26 cellular contexts compared by ENCODE assay signal in the genomic region with DNA sequence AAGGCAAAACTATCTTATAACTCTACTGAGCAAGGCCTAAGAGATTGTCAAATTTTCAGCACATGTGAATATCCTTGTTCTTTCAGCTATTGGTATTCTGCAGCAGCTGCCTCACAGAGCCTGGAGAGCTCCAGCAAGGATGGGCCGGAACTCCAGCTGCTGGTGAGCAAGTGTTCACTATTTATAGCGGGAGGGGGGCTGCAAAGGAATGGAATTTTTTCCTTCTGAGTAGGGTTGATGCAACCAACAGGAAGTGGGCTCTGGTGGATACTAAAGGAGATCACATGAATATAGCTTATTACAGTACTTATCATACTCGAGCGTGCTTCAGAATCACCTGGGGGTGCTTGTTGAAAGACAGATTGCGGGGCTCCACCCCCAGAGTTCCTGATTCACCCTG. TPM values are rescaled to one million over a fixed set of nuclear protein-coding genes. Genes with fewer than 3 reads are reported as not detected.
DNase-seq lines count a peak whose midpoint lies in the region; ATAC-seq and TF ChIP-seq lines count a peak whose summit lies in the region.
"Had no signal": no experiment of that assay in that cellular context is flagged by ENCODE, and none has a peak within 500 bp of the region (broad histone marks: within the 10 kb centered on the region; RNA-seq: fewer than 3 reads in every experiment).

No MANE protein-coding gene starts in this region.

- TF ChIP-seq EP300 in esophagus muscularis mucosa (IDR thresholded peaks at IDR 0.05), result no peak

- intact Hi-C loops in esophagus muscularis mucosa (cut with DNase I), result no loop called here

- no peak for TF ChIP-seq POLR2A in esophagus muscularis mucosa (IDR thresholded peaks at IDR 0.05; ENCODE audit: low read depth)

- ATAC-seq in GM21367 (IDR thresholded peaks at IDR 0.05; ENCODE audit: unreplicated experiment) (no peak), HG03139 (IDR thresholded peaks at IDR 0.05; ENCODE audit: unreplicated experiment) (no peak)
- ATAC-seq: foreskin keratinocyte; left colon; naive thymus-derived CD4-positive, alpha-beta T cell had no signal

- DNase-seq in EH (ENCODE audit: low read depth) (peak; percentile 62), SK-N-MC (ENCODE audit: low read depth, low spot score) (peak; percentile 90), iris pigment epithelial cell (ENCODE audit: low read depth) (peak; percentile 49), skeletal muscle cell (ENCODE audit: low read depth) (peak; percentile 47), GM10266 (ENCODE audit: extremely low spot score) (no peak), esophagus muscularis mucosa (ENCODE audit: extremely low spot score) (no peak)
- DNase-seq: activated CD4-positive, alpha-beta T cell treated with anti-CD3 and anti-CD28 coated beads, Interleukin-2, amount 10 ng/mL, durations not matched to agents 24 days and 14 days; activated effector memory CD4-positive, alpha-beta T cell treated with anti-CD3 and anti-CD28 coated beads, Interleukin-2, amount 50 U/mL, for 16 hours; activated naive CD8-positive, alpha-beta T cell treated with anti-CD3 and anti-CD28 coated beads, Interleukin-2, amount 10 ng/mL, durations not matched to agents 7 days and 5 days; activated T-cell treated with anti-CD3 and anti-CD28 coated beads, Interleukin-2, amount 50 U/mL, for 1 hour; foreskin keratinocyte; left colon; naive thymus-derived CD4-positive, alpha-beta T cell; NCI-H1105; NCI-H187 treated with DMSO at 0.1 percent for 48 hours; NCI-H526 treated with DMSO at 0.1 percent for 48 hours; retina; SHP77 treated with DMSO at 0.1 percent for 48 hours; spleen; stimulated activated CD4-positive, alpha-beta T cell treated with anti-CD3 and anti-CD28 coated beads, Interleukin-2, amount 100 ng/mL, for 48 hours; SW 1271; T-helper 9 cell; upper lobe of left lung had no signal

- no peak for TF ChIP-seq CTCF in GM10266 (IDR thresholded peaks at IDR 0.05; ENCODE audit: control insufficient read depth, insufficient read depth, low read depth, missing control alignments)
- no peak for TF ChIP-seq CTCF in esophagus muscularis mucosa (IDR thresholded peaks at IDR 0.05)

- peak overlapping the region; percentile 75 for H3K9ac ChIP-seq in SK-N-MC (ENCODE audit: insufficient read length)

- H3K9me3 ChIP-seq in SK-N-MC (ENCODE audit: low read depth, low read length), result no peaks in the 10 kb centered on the region
- H3K9me3 ChIP-seq in esophagus muscularis mucosa, result no peaks in the 10 kb centered on the region
- H3K9me3 ChIP-seq: spleen, upper lobe of left lung had no signal

- no peaks in the 10 kb centered on the region for H3K4me1 ChIP-seq in esophagus muscularis mucosa
- H3K4me1 ChIP-seq: foreskin keratinocyte, spleen, upper lobe of left lung had no signal

- 84% methylated on average over 5 of the region's 5 CpGs for WGBS in esophagus muscularis mucosa

- H3K36me3 ChIP-seq in SK-N-MC (ENCODE audit: insufficient read depth, low read length) (no peaks in the 10 kb centered on the region), esophagus muscularis mucosa (no peaks in the 10 kb centered on the region)
- H3K36me3 ChIP-seq: spleen, upper lobe of left lung had no signal

- H3K4me3 ChIP-seq in SK-N-MC (peak overlapping the region; percentile 63), skeletal muscle cell (ENCODE audit: low read depth, low read length) (no peak overlapping the region), esophagus muscularis mucosa (no peak overlapping the region)
- H3K4me3 ChIP-seq: coronary artery, spleen, upper lobe of left lung had no signal

- H3K27ac ChIP-seq in SK-N-MC (peak overlapping the region; percentile 99), esophagus muscularis mucosa (replicated peaks in 1 of 4) (no peak overlapping the region)
- H3K27ac ChIP-seq: coronary artery, foreskin keratinocyte, spleen, upper lobe of left lung had no signal

- H3K27me3 ChIP-seq in esophagus muscularis mucosa, result no peaks in the 10 kb centered on the region
- H3K27me3 ChIP-seq: foreskin keratinocyte, upper lobe of left lung had no signal

RNA-seq across cellular contexts. Expression of gene SETD7, which starts 20.2 kb away (rescaled TPM):
- 10 to 100 TPM; 54.4 to 96.0 (median 63.9) TPM for total RNA-seq in esophagus muscularis mucosa

Comparison
In these comparisons a context has a peak if more than half of its experiments do, and no peak if none do; other contexts are left out.
1. DNase-seq: peak in EH (single experiment), SK-N-MC (single experiment), iris pigment epithelial cell (single experiment) and skeletal muscle cell (single experiment); none in GM10266 (single experiment) and esophagus muscularis mucosa (single experiment).